3 cellular contexts compared by ENCODE assay signal in genomic region chr13:61709258-61709657, GRCh38.
TF ChIP-seq lines count a peak whose summit lies in the region.

No MANE protein-coding gene starts in this region.

TF ChIP-seq in HepG2, 621 proteins besides CTCF, POLR2A, EP300 and RAD21:
- peak; percentile 72 to 79 for TF ChIP-seq MAFK (conservative IDR thresholded peaks at IDR 0.05 in 1 of 2, IDR thresholded peaks at IDR 0.05 in 1 of 2; ENCODE audit: low read length in 2 of 2)
- no peak for TF ChIP-seq ZNF275 (CRISPR knock-in tag; IDR thresholded peaks at IDR 0.05; ENCODE audit: borderline replicate concordance)
- TF ChIP-seq MAFF (IDR thresholded peaks at IDR 0.05; ENCODE audit: low read depth, low read length) = peak; percentile 74
TF ChIP-seq in HepG2: peak in this region for 2.

TF ChIP-seq in A549, 52 proteins besides CTCF, POLR2A, EP300 and RAD21:
- TF ChIP-seq NPAS2 (CRISPR knock-in tag; IDR thresholded peaks at IDR 0.05; ENCODE audit: borderline replicate concordance) (no peak), MAFK (IDR thresholded peaks at IDR 0.05; ENCODE audit: partially characterized antibody) (peak; percentile 45), TFCP2L1 (CRISPR knock-in tag; IDR thresholded peaks at IDR 0.05) (no peak), KDM5A (IDR thresholded peaks at IDR 0.05) (no peak)

TF ChIP-seq in IMR-90, 13 proteins besides CTCF, POLR2A, EP300 and RAD21:
- no peak for TF ChIP-seq FOS (IDR thresholded peaks at IDR 0.05; ENCODE audit: low read depth, low read length)
- no peak for TF ChIP-seq MXI1 (IDR thresholded peaks at IDR 0.05; ENCODE audit: borderline replicate concordance, low read depth, low read length)
- TF ChIP-seq NFE2L2 (IDR thresholded peaks at IDR 0.05; ENCODE audit: low read depth, low read length) = no peak
- no peak for TF ChIP-seq CEBPB (IDR thresholded peaks at IDR 0.05; ENCODE audit: low read depth, low read length)
- no peak for TF ChIP-seq RFX5 (IDR thresholded peaks at IDR 0.05; ENCODE audit: low read depth, low read length)
- TF ChIP-seq MAFK (IDR thresholded peaks at IDR 0.05; ENCODE audit: low read depth, low read length) = peak; percentile 35; the same call in 1 of the 2 replicates
- TF ChIP-seq RCOR1 (IDR thresholded peaks at IDR 0.05; ENCODE audit: insufficient replicate concordance, low read length) = no peak
